In genomic region chr2:72144412-72144745, GRCh38 we compare ENCODE assay signal across 10 cellular contexts. TPM values are rescaled to one million over a fixed set of nuclear protein-coding genes. Genes with fewer than 3 reads are reported as not detected.
DNase-seq lines count a peak whose midpoint lies in the region; ATAC-seq and TF ChIP-seq lines count a peak whose summit lies in the region.
"Had no signal": no experiment of that assay in that cellular context is flagged by ENCODE, and none has a peak within 500 bp of the region (broad histone marks: within the 10 kb centered on the region; RNA-seq: fewer than 3 reads in every experiment).

No MANE protein-coding gene starts in this region.

- DNase-seq in activated T-cell treated with anti-CD3 and anti-CD28 coated beads, Interleukin-2, amount 50 U/mL, for 24 hours = no peak
- no peak for DNase-seq in activated T-cell treated with anti-CD3 and anti-CD28 coated beads, Interleukin-2, amount 50 U/mL, for 4 hours
- no peak for DNase-seq in effector memory CD8-positive, alpha-beta T cell
- DNase-seq in mucosa of gallbladder (ENCODE audit: low spot score) (peak; percentile 9), type B pancreatic cell (ENCODE audit: extremely low spot score, unreplicated experiment) (no peak), NCI-H146 (lab: John Stamatoyannopoulos, UW) (no peak)
- no peak for DNase-seq in activated CD4-positive, alpha-beta T cell treated with anti-CD3 and anti-CD28 coated beads, Interleukin-2, amount 50 U/mL, for 1 hour

- no peaks in the 10 kb centered on the region for H3K36me3 Mint-ChIP-seq in activated T-cell treated with anti-CD3 and anti-CD28 coated beads, Interleukin-2, amount 50 U/mL, for 24 hours (ENCODE audit: low read depth)
- no peaks in the 10 kb centered on the region for H3K36me3 Mint-ChIP-seq in activated T-cell treated with anti-CD3 and anti-CD28 coated beads, Interleukin-2, amount 50 U/mL, for 4 hours (ENCODE audit: insufficient read depth)
- no peaks in the 10 kb centered on the region for H3K36me3 Mint-ChIP-seq in effector memory CD8-positive, alpha-beta T cell (ENCODE audit: insufficient read depth)
- H3K36me3 Mint-ChIP-seq in type B pancreatic cell = no peaks in the 10 kb centered on the region

- ATAC-seq in activated T-cell treated with anti-CD3 and anti-CD28 coated beads, Interleukin-2, amount 50 U/mL, for 4 hours = no peak
- no peak for ATAC-seq in effector memory CD8-positive, alpha-beta T cell (replicated peaks)
- no peak for ATAC-seq in GM19397 (IDR thresholded peaks at IDR 0.05; ENCODE audit: unreplicated experiment)
- ATAC-seq: GM12878 had no signal

- H3K4me1 Mint-ChIP-seq in activated T-cell treated with anti-CD3 and anti-CD28 coated beads, Interleukin-2, amount 50 U/mL, for 24 hours (ENCODE audit: low read depth) = peaks cover 39% of the 10 kb centered on the region
- peaks cover 34% of the 10 kb centered on the region for H3K4me1 Mint-ChIP-seq in activated T-cell treated with anti-CD3 and anti-CD28 coated beads, Interleukin-2, amount 50 U/mL, for 4 hours (ENCODE audit: low read depth)
- peaks cover 19% of the 10 kb centered on the region in 2 donors for H3K4me1 Mint-ChIP-seq in effector memory CD8-positive, alpha-beta T cell (ENCODE audit: low read depth in 2 of 2)
- H3K4me1 Mint-ChIP-seq in type B pancreatic cell (ENCODE audit: unreplicated experiment) = peaks cover 18% of the 10 kb centered on the region

- no peak for TF ChIP-seq CTCF in type B pancreatic cell (conservative IDR thresholded peaks at IDR 0.05)

- peak overlapping the region; percentile 4 for H3K4me3 Mint-ChIP-seq in activated T-cell treated with anti-CD3 and anti-CD28 coated beads, Interleukin-2, amount 50 U/mL, for 24 hours
- H3K4me3 Mint-ChIP-seq in activated T-cell treated with anti-CD3 and anti-CD28 coated beads, Interleukin-2, amount 50 U/mL, for 4 hours = no peak overlapping the region
- H3K4me3 Mint-ChIP-seq in effector memory CD8-positive, alpha-beta T cell = peak overlapping the region; percentile 27 to 51
- H3K4me3 Mint-ChIP-seq in type B pancreatic cell = peak overlapping the region; percentile 81

- H3K27ac Mint-ChIP-seq in activated T-cell treated with anti-CD3 and anti-CD28 coated beads, Interleukin-2, amount 50 U/mL, for 24 hours = no peak overlapping the region
- no peak overlapping the region for H3K27ac Mint-ChIP-seq in effector memory CD8-positive, alpha-beta T cell
- no peak overlapping the region for H3K27ac Mint-ChIP-seq in type B pancreatic cell
- H3K27ac Mint-ChIP-seq: activated naive CD8-positive, alpha-beta T cell treated with anti-CD3 and anti-CD28 coated beads, Interleukin-2, amount 10 ng/mL, durations not matched to agents 7 days and 5 days had no signal

- H3K27me3 Mint-ChIP-seq in activated T-cell treated with anti-CD3 and anti-CD28 coated beads, Interleukin-2, amount 50 U/mL, for 24 hours = peaks cover 68% of the 10 kb centered on the region
- peaks cover 53% of the 10 kb centered on the region for H3K27me3 Mint-ChIP-seq in activated T-cell treated with anti-CD3 and anti-CD28 coated beads, Interleukin-2, amount 50 U/mL, for 4 hours (ENCODE audit: low read depth)
- peaks cover 57 to 83% of the 10 kb centered on the region in 2 donors for H3K27me3 Mint-ChIP-seq in effector memory CD8-positive, alpha-beta T cell
- H3K27me3 Mint-ChIP-seq in type B pancreatic cell = peaks cover 61% of the 10 kb centered on the region

- no peaks in the 10 kb centered on the region for H3K9me3 Mint-ChIP-seq in activated T-cell treated with anti-CD3 and anti-CD28 coated beads, Interleukin-2, amount 50 U/mL, for 24 hours
- no peaks in the 10 kb centered on the region for H3K9me3 Mint-ChIP-seq in activated T-cell treated with anti-CD3 and anti-CD28 coated beads, Interleukin-2, amount 50 U/mL, for 4 hours
- no peaks in the 10 kb centered on the region for H3K9me3 Mint-ChIP-seq in effector memory CD8-positive, alpha-beta T cell
- no peaks in the 10 kb centered on the region for H3K9me3 Mint-ChIP-seq in type B pancreatic cell

RNA-seq across cellular contexts. Expression of gene CYP26B1, which starts 3.3 kb away (rescaled TPM):
- total RNA-seq in activated T-cell treated with anti-CD3 and anti-CD28 coated beads, Interleukin-2, amount 50 U/mL, for 4 hours = under 1 TPM in 1 of 3 donors, not detected in 2; 0.16 TPM
- total RNA-seq in mucosa of gallbladder (2.2 TPM), type B pancreatic cell (ENCODE audit: low replicate concordance) (5.4 and 23.6 TPM in 2 replicates)
- total RNA-seq: activated naive CD8-positive, alpha-beta T cell treated with anti-CD3 and anti-CD28 coated beads, Interleukin-2, amount 10 ng/mL, durations not matched to agents 7 days and 5 days; GM12878 had no signal
